Comparison of ENCODE assay signal across 1 cellular context in the genomic region with DNA sequence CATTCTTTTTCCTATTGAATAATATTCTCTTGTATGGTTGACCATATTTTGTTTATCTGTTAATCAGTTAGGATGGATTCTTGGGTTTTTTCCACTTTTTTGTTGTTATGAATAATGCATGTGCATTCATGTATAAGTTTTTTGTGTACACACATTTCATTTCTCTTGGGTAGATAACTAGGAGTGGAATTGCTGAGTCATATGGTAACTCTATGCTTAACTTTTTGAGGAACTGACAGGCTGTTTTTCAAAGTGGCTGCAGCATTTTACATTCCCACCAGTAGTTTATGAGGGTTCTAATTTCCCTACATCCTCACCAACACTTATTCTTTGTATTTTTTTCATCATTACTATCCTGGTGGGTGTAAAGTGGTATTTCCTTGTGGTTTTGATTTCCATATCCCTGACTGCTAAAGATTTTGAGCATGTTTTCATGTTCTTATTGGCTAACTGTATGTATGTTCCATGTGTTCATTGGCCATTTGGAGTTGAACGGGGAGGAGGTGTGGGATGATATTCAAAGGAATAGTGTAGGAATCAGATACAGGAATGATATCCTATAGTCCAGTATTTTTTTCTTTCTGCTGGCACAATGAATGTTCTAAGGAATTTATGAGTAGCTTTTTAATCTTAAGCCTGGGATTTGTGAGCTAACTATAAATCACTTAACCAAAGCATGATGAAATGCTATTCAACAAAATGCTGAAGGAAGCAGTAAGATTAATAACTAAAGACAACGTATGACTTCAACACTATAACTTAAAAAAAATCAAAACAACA.
TF ChIP-seq lines count a peak whose summit lies in the region.

No MANE protein-coding gene starts in this region.

TF ChIP-seq in IMR-90, 13 proteins besides CTCF, POLR2A, EP300 and RAD21:
- TF ChIP-seq SMC3 (IDR thresholded peaks at IDR 0.05; ENCODE audit: low read depth, low read length), result no peak
- no peak for TF ChIP-seq RFX5 (IDR thresholded peaks at IDR 0.05; ENCODE audit: low read depth, low read length)
- peak; percentile 45 for TF ChIP-seq MAFK (IDR thresholded peaks at IDR 0.05; ENCODE audit: low read depth, low read length)
- peak; percentile 81 for TF ChIP-seq NFE2L2 (IDR thresholded peaks at IDR 0.05; ENCODE audit: low read depth, low read length)
